In the genomic region with DNA sequence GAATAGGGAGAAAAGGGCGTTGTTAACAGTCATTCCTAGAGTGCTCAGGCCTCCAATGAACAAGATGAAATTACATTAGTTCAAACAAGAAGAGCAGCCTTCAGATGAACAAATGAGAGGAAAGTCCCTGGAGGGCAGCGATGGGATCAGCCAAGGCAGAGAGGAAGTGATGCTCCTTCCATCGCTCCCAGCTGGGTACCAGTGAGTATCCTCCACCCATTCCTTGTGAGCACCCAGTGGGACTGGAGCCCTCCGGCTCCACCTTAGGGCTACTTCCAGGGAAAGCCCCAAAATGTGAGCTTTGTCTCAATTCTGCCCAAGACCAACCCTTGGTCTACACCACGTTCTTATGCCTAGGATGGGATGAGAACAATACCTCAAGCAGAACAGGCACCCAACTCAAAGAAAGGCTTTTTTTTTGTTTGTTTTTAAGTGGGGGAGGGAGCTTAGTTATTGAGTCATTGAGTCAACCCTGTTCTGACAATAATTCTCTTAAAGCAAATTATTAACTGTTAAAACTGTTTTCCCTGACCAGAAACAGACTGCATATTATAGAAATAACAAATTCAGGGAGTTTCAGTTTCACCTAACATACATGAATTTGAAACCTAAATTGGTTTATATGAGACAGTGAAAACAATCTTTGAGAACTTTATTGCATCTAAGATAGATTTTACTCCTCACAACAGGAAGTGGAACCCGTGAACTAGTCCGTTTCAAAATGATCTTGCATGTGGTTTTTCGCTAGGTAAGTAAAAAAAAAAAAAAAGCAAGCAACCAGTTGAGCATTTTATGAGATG, we compare ENCODE assay signal across 9 cellular contexts.
DNase-seq lines count a peak whose midpoint lies in the region; ATAC-seq and TF ChIP-seq lines count a peak whose summit lies in the region.
"Had no signal": no experiment of that assay in that cellular context is flagged by ENCODE, and none has a peak within 500 bp of the region (broad histone marks: within the 10 kb centered on the region; RNA-seq: fewer than 3 reads in every experiment).

No MANE protein-coding gene starts in this region.

- no peak overlapping the region for H3K4me3 ChIP-seq in GM23338

- H3K27ac Mint-ChIP-seq in activated CD8-positive, alpha-beta T cell treated with anti-CD3 and anti-CD28 coated beads for 36 hours: peak overlapping the region; percentile 90
- H3K27ac Mint-ChIP-seq in stimulated activated naive CD8-positive, alpha-beta T cell treated with anti-CD3 and anti-CD28 coated beads, Interleukin-15, amount 100 ng/mL, for 72 hours: peak overlapping the region; percentile 50 to 95
- H3K27ac Mint-ChIP-seq in MCF 10A (ENCODE audit: low read depth, unreplicated experiment) (no peak overlapping the region), GM23338 (no peak overlapping the region)

- ATAC-seq in HG03060 (IDR thresholded peaks at IDR 0.05; ENCODE audit: low read depth, unreplicated experiment) (peak; percentile 69), GM23338 (no peak)
- ATAC-seq in activated CD8-positive, alpha-beta T cell treated with anti-CD3 and anti-CD28 coated beads for 36 hours: peak; percentile 60
- ATAC-seq in stimulated activated naive CD8-positive, alpha-beta T cell treated with anti-CD3 and anti-CD28 coated beads, Interleukin-15, amount 100 ng/mL, for 72 hours: peak; percentile 78

- H3K9me2 ChIP-seq in GM23338 (ENCODE audit: insufficient read depth): no peaks in the 10 kb centered on the region

- peaks cover 4% of the 10 kb centered on the region for H3K9me3 Mint-ChIP-seq in activated CD8-positive, alpha-beta T cell treated with anti-CD3 and anti-CD28 coated beads for 36 hours
- H3K9me3 Mint-ChIP-seq in stimulated activated naive CD8-positive, alpha-beta T cell treated with anti-CD3 and anti-CD28 coated beads, Interleukin-15, amount 100 ng/mL, for 72 hours: peaks cover 7 to 9% of the 10 kb centered on the region in 2 donors
- H3K9me3 Mint-ChIP-seq in MCF 10A (ENCODE audit: unreplicated experiment): peaks cover 7% of the 10 kb centered on the region
- no peaks in the 10 kb centered on the region for H3K9me3 Mint-ChIP-seq in GM23338

- no peaks in the 10 kb centered on the region for H3K36me3 ChIP-seq in GM23338 (ENCODE audit: insufficient read depth)

- peaks cover 19% of the 10 kb centered on the region for H3K36me3 Mint-ChIP-seq in activated CD8-positive, alpha-beta T cell treated with anti-CD3 and anti-CD28 coated beads for 36 hours (ENCODE audit: low read depth)
- H3K36me3 Mint-ChIP-seq in MCF 10A (ENCODE audit: insufficient read depth, unreplicated experiment) (no peaks in the 10 kb centered on the region), GM23338 (ENCODE audit: low read depth) (no peaks in the 10 kb centered on the region)

- no peak overlapping the region for H2AFZ ChIP-seq in GM23338

- TF ChIP-seq CTCF in activated CD8-positive, alpha-beta T cell treated with anti-CD3 and anti-CD28 coated beads for 36 hours (IDR thresholded peaks at IDR 0.05): no peak
- TF ChIP-seq CTCF in MCF 10A (IDR thresholded peaks at IDR 0.05; ENCODE audit: unreplicated experiment) (no peak), GM23338 (conservative IDR thresholded peaks at IDR 0.05; ENCODE audit: low read depth in 2 of 2) (no peak)

- H3K4me3 Mint-ChIP-seq in activated CD8-positive, alpha-beta T cell treated with anti-CD3 and anti-CD28 coated beads for 36 hours: peak overlapping the region; percentile 64
- H3K4me3 Mint-ChIP-seq in stimulated activated naive CD8-positive, alpha-beta T cell treated with anti-CD3 and anti-CD28 coated beads, Interleukin-15, amount 100 ng/mL, for 72 hours: peak overlapping the region; percentile 67 to 77
- H3K4me3 Mint-ChIP-seq in MCF 10A (ENCODE audit: unreplicated experiment) (no peak overlapping the region), GM23338 (no peak overlapping the region)

- H3K4me1 Mint-ChIP-seq in activated CD8-positive, alpha-beta T cell treated with anti-CD3 and anti-CD28 coated beads for 36 hours (ENCODE audit: low read depth): peaks cover 59% of the 10 kb centered on the region
- peaks cover 65% of the 10 kb centered on the region for H3K4me1 Mint-ChIP-seq in stimulated activated naive CD8-positive, alpha-beta T cell treated with anti-CD3 and anti-CD28 coated beads, Interleukin-15, amount 100 ng/mL, for 72 hours
- H3K4me1 Mint-ChIP-seq in MCF 10A (ENCODE audit: insufficient read depth, unreplicated experiment) (no peaks in the 10 kb centered on the region), GM23338 (peaks cover 42% of the 10 kb centered on the region)

- DNase-seq in activated T-cell treated with anti-CD3 and anti-CD28 coated beads, Interleukin-2, amount 50 U/mL, for 1 hour: peak; percentile 39
- DNase-seq in activated T-cell treated with anti-CD3 and anti-CD28 coated beads for 4 hours (no peak), iPS-NIHi11 (ENCODE audit: low spot score) (no peak), MCF 10A (ENCODE audit: unreplicated experiment) (no peak), GM23338 (ENCODE audit: low spot score) (no peak)
- DNase-seq in activated CD8-positive, alpha-beta T cell treated with anti-CD3 and anti-CD28 coated beads for 36 hours: peak; percentile 52
- DNase-seq in stimulated activated naive CD8-positive, alpha-beta T cell treated with anti-CD3 and anti-CD28 coated beads, Interleukin-15, amount 100 ng/mL, for 72 hours: peak in 1 of 2 donors; percentile 52

- H3K27me3 ChIP-seq in GM23338 (ENCODE audit: insufficient read depth): no peaks in the 10 kb centered on the region

- H3K27ac ChIP-seq in GM23338 (ENCODE audit: low read depth): no peak overlapping the region
- H3K27ac ChIP-seq: C4-2B had no signal

- peaks cover 32% of the 10 kb centered on the region for H3K4me1 ChIP-seq in GM23338 (ENCODE audit: insufficient read depth)

- H4K20me1 ChIP-seq in GM23338 (replicated peaks; ENCODE audit: insufficient read depth): no peaks in the 10 kb centered on the region

- no peak overlapping the region for H3K4me2 ChIP-seq in GM23338

- H3F3A ChIP-seq in GM23338 (replicated peaks; ENCODE audit: low read depth): no peaks in the 10 kb centered on the region

- intact Hi-C loops in activated CD8-positive, alpha-beta T cell treated with anti-CD3 and anti-CD28 coated beads for 36 hours (cut with micrococcal nuclease): loop anchor here (1.0 to 2.0 kb wide), 2 partner anchors 27 to 93 kb away; no protein-coding TSS in a partner anchor
- intact Hi-C loops in MCF 10A (cut with micrococcal nuclease): no loop called here

- H3K79me2 ChIP-seq in GM23338 (replicated peaks; ENCODE audit: insufficient read depth): no peaks in the 10 kb centered on the region

- POLR2A ChIA-PET in activated CD8-positive, alpha-beta T cell treated with anti-CD3 and anti-CD28 coated beads for 36 hours (lab: Charles Lee): interaction anchor here (0.5 to 3.6 kb wide), 10 partner anchors 10 to 442 kb away, joined by 3 to 34 read pairs (median 4); no protein-coding TSS in a partner anchor
- POLR2A ChIA-PET in MCF 10A (lab: Yijun Ruan, JAX): no interaction called here

- no peaks in the 10 kb centered on the region for H3K27me3 Mint-ChIP-seq in activated CD8-positive, alpha-beta T cell treated with anti-CD3 and anti-CD28 coated beads for 36 hours
- H3K27me3 Mint-ChIP-seq in stimulated activated naive CD8-positive, alpha-beta T cell treated with anti-CD3 and anti-CD28 coated beads, Interleukin-15, amount 100 ng/mL, for 72 hours: no peaks in the 10 kb centered on the region
- H3K27me3 Mint-ChIP-seq in MCF 10A (ENCODE audit: insufficient read depth, unreplicated experiment) (no peaks in the 10 kb centered on the region), GM23338 (ENCODE audit: insufficient read depth, low read depth, poor library complexity) (no peaks in the 10 kb centered on the region)

- BruUV-seq in MCF 10A (replicated peaks; lab: Mats Ljungman, UMichigan): no TSS peak

- CTCF ChIA-PET in activated CD8-positive, alpha-beta T cell treated with anti-CD3 and anti-CD28 coated beads for 36 hours (lab: Charles Lee): interaction anchor here (1.1 to 3.7 kb wide), 7 partner anchors 12 to 105 kb away, joined by 3 to 42 read pairs (median 4); no protein-coding TSS in a partner anchor
- CTCF ChIA-PET in MCF 10A (lab: Yijun Ruan, JAX): interaction anchor here (0.6 kb wide), 2 partner anchors 426 to 536 kb away, joined by 3 read pairs; no protein-coding TSS in a partner anchor

TF ChIP-seq in GM23338, 12 proteins besides CTCF, POLR2A, EP300 and RAD21 (continues in another document):
- TF ChIP-seq STAT1 (IDR thresholded peaks at IDR 0.05; ENCODE audit: unreplicated experiment) (no peak), CREB1 (CRISPR knock-in tag; IDR thresholded peaks at IDR 0.05; ENCODE audit: low read depth) (no peak), NANOG (IDR thresholded peaks at IDR 0.05; ENCODE audit: borderline replicate concordance) (no peak)
- TF ChIP-seq, protein P1, sequence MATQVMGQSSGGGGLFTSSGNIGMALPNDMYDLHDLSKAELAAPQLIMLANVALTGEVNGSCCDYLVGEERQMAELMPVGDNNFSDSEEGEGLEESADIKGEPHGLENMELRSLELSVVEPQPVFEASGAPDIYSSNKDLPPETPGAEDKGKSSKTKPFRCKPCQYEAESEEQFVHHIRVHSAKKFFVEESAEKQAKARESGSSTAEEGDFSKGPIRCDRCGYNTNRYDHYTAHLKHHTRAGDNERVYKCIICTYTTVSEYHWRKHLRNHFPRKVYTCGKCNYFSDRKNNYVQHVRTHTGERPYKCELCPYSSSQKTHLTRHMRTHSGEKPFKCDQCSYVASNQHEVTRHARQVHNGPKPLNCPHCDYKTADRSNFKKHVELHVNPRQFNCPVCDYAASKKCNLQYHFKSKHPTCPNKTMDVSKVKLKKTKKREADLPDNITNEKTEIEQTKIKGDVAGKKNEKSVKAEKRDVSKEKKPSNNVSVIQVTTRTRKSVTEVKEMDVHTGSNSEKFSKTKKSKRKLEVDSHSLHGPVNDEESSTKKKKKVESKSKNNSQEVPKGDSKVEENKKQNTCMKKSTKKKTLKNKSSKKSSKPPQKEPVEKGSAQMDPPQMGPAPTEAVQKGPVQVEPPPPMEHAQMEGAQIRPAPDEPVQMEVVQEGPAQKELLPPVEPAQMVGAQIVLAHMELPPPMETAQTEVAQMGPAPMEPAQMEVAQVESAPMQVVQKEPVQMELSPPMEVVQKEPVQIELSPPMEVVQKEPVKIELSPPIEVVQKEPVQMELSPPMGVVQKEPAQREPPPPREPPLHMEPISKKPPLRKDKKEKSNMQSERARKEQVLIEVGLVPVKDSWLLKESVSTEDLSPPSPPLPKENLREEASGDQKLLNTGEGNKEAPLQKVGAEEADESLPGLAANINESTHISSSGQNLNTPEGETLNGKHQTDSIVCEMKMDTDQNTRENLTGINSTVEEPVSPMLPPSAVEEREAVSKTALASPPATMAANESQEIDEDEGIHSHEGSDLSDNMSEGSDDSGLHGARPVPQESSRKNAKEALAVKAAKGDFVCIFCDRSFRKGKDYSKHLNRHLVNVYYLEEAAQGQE (IDR thresholded peaks at IDR 0.05; ENCODE audit: unreplicated experiment): no peak

Comparison
In these comparisons a context has a peak if more than half of its experiments do, and no peak if none do; other contexts are left out.
1. DNase-seq: peak in activated T-cell treated with anti-CD3 and anti-CD28 coated beads, Interleukin-2, amount 50 U/mL, for 1 hour (single experiment) and activated CD8-positive, alpha-beta T cell treated with anti-CD3 and anti-CD28 coated beads for 36 hours (single experiment); none in activated T-cell treated with anti-CD3 and anti-CD28 coated beads for 4 hours (single experiment), iPS-NIHi11 (single experiment), MCF 10A (single experiment) and GM23338 (single experiment).
2. H3K27ac Mint-ChIP-seq: peak in activated CD8-positive, alpha-beta T cell treated with anti-CD3 and anti-CD28 coated beads for 36 hours (single experiment) and stimulated activated naive CD8-positive, alpha-beta T cell treated with anti-CD3 and anti-CD28 coated beads, Interleukin-15, amount 100 ng/mL, for 72 hours (2 of 2); none in MCF 10A (single experiment) and GM23338 (single experiment).
3. H3K4me3 Mint-ChIP-seq: peak in activated CD8-positive, alpha-beta T cell treated with anti-CD3 and anti-CD28 coated beads for 36 hours (single experiment) and stimulated activated naive CD8-positive, alpha-beta T cell treated with anti-CD3 and anti-CD28 coated beads, Interleukin-15, amount 100 ng/mL, for 72 hours (2 of 2); none in MCF 10A (single experiment) and GM23338 (single experiment).